ENCODE assay signal across 25 cellular contexts in genomic region chr7:67913604-67914003, GRCh38.
DNase-seq lines count a peak whose midpoint lies in the region; ATAC-seq and TF ChIP-seq lines count a peak whose summit lies in the region.
"Had no signal": no experiment of that assay in that cellular context is flagged by ENCODE, and none has a peak within 500 bp of the region (broad histone marks: within the 10 kb centered on the region; RNA-seq: fewer than 3 reads in every experiment).

No MANE protein-coding gene starts in this region.

- peak overlapping the region; percentile 12 for H3K27ac Mint-ChIP-seq in neural crest cell (ENCODE audit: unreplicated experiment)
- H3K27ac Mint-ChIP-seq: activated CD8-positive, alpha-beta T cell treated with anti-CD3 and anti-CD28 coated beads, Interleukin-2, amount 10 ng/mL, durations not matched to agents 7 days and 5 days; endodermal cell; natural killer cell; stimulated activated naive CD8-positive, alpha-beta T cell treated with anti-CD3 and anti-CD28 coated beads, Interleukin-15, Interleukin-2, amounts not matched to agents 100 ng/mL and 50 ng/mL, for 24 hours had no signal

- peaks cover 3% of the 10 kb centered on the region for H3K36me3 Mint-ChIP-seq in neural crest cell (ENCODE audit: low read depth)

- no peaks in the 10 kb centered on the region for H3K4me1 Mint-ChIP-seq in neural crest cell

- no peak for TF ChIP-seq CTCF in neural crest cell (conservative IDR thresholded peaks at IDR 0.05)

- ATAC-seq in HG03460 (IDR thresholded peaks at IDR 0.05; ENCODE audit: unreplicated experiment), result no peak
- no peak for ATAC-seq in GM21786 (IDR thresholded peaks at IDR 0.05; ENCODE audit: unreplicated experiment)
- no peak for ATAC-seq in activated CD4-positive, CD25-positive, alpha-beta regulatory T cell treated with anti-CD3 and anti-CD28 coated beads, Interleukin-2, amount 50 U/mL, for 24 hours
- ATAC-seq: activated CD8-positive, alpha-beta T cell treated with anti-CD3 and anti-CD28 coated beads, Interleukin-2, amount 10 ng/mL, durations not matched to agents 7 days and 5 days; activated T-cell treated with anti-CD3 and anti-CD28 coated beads, Interleukin-2, amount 50 U/mL, for 4 hours; HCT116; natural killer cell had no signal

- peaks cover 4% of the 10 kb centered on the region for H3K9me3 Mint-ChIP-seq in neural crest cell

- DNase-seq in GDM1 (lab: John Stamatoyannopoulos, UW) (peak; percentile 29), MV-4-11 (lab: John Stamatoyannopoulos, UW) (peak; percentile 0), caudate nucleus (lab: John Stamatoyannopoulos, UW) (peak in 37 of 61 donors; percentile 1 to 79 (median 20)), neural crest cell (ENCODE audit: low read depth, low spot score) (no peak)
- DNase-seq in stimulated activated CD4-positive, alpha-beta T cell treated with anti-CD3 and anti-CD28 coated beads, Interleukin-12 subunit alpha, Interleukin-12 subunit beta, amount 100 ng/mL, for 4 hours, result no peak
- DNase-seq: activated CD8-positive, alpha-beta T cell treated with anti-CD3 and anti-CD28 coated beads, Interleukin-2, amount 10 ng/mL, durations not matched to agents 7 days and 5 days; activated naive CD4-positive, alpha-beta T cell treated with anti-CD3 and anti-CD28 coated beads, Interleukin-2, amount 50 U/mL, for 16 hours; activated T-cell treated with anti-CD3 and anti-CD28 coated beads, Interleukin-2, amount 50 U/mL, for 4 hours; C1 segment of cervical spinal cord; endodermal cell; IMR-90; mesenchymal stem cell; natural killer cell; NCI-H1048; NCI-H2029 treated with DMSO at 0.1 percent for 48 hours; NCI-H510A; SHP77 treated with DMSO at 0.1 percent for 48 hours; stimulated activated CD4-positive, alpha-beta T cell treated with anti-CD3 and anti-CD28 coated beads, Interleukin-2, amount 100 ng/mL, for 48 hours; upper lobe of left lung had no signal

- H3K4me3 Mint-ChIP-seq in neural crest cell, result no peak overlapping the region
- H3K4me3 Mint-ChIP-seq: activated CD8-positive, alpha-beta T cell treated with anti-CD3 and anti-CD28 coated beads, Interleukin-2, amount 10 ng/mL, durations not matched to agents 7 days and 5 days; activated T-cell treated with anti-CD3 and anti-CD28 coated beads, Interleukin-2, amount 50 U/mL, for 4 hours; endodermal cell; natural killer cell; stimulated activated naive CD8-positive, alpha-beta T cell treated with anti-CD3 and anti-CD28 coated beads, Interleukin-15, Interleukin-2, amounts not matched to agents 100 ng/mL and 50 ng/mL, for 24 hours had no signal

- peaks cover 2% of the 10 kb centered on the region for H3K27me3 Mint-ChIP-seq in neural crest cell (ENCODE audit: low read depth)
- H3K27me3 Mint-ChIP-seq: stimulated activated naive CD8-positive, alpha-beta T cell treated with anti-CD3 and anti-CD28 coated beads, Interleukin-15, Interleukin-2, amounts not matched to agents 100 ng/mL and 50 ng/mL, for 24 hours had no signal

- peak overlapping the region; percentile 40 for H3K27ac ChIP-seq in caudate nucleus (ENCODE audit: low read depth, low read length)
- H3K27ac ChIP-seq: hepatocyte, upper lobe of left lung had no signal

Comparison
In these comparisons a context has a peak if more than half of its experiments do, and no peak if none do; other contexts are left out.
1. DNase-seq: peak in GDM1 (single experiment), MV-4-11 (single experiment) and caudate nucleus (37 of 61); none in neural crest cell (single experiment) and stimulated activated CD4-positive, alpha-beta T cell treated with anti-CD3 and anti-CD28 coated beads, Interleukin-12 subunit alpha, Interleukin-12 subunit beta, amount 100 ng/mL, for 4 hours (single experiment).